1 cellular context compared by ENCODE assay signal in genomic region chr12:389138-390096, GRCh38.
TF ChIP-seq lines count a peak whose summit lies in the region.

Gene KDM5A (minus strand): TSS chr12:389320. CDS start chr12:389091, 229 bp downstream.

TF ChIP-seq in GM12878, 131 proteins besides CTCF, POLR2A, EP300 and RAD21 (continued from another document and continues in another):
- TF ChIP-seq, protein P1, sequence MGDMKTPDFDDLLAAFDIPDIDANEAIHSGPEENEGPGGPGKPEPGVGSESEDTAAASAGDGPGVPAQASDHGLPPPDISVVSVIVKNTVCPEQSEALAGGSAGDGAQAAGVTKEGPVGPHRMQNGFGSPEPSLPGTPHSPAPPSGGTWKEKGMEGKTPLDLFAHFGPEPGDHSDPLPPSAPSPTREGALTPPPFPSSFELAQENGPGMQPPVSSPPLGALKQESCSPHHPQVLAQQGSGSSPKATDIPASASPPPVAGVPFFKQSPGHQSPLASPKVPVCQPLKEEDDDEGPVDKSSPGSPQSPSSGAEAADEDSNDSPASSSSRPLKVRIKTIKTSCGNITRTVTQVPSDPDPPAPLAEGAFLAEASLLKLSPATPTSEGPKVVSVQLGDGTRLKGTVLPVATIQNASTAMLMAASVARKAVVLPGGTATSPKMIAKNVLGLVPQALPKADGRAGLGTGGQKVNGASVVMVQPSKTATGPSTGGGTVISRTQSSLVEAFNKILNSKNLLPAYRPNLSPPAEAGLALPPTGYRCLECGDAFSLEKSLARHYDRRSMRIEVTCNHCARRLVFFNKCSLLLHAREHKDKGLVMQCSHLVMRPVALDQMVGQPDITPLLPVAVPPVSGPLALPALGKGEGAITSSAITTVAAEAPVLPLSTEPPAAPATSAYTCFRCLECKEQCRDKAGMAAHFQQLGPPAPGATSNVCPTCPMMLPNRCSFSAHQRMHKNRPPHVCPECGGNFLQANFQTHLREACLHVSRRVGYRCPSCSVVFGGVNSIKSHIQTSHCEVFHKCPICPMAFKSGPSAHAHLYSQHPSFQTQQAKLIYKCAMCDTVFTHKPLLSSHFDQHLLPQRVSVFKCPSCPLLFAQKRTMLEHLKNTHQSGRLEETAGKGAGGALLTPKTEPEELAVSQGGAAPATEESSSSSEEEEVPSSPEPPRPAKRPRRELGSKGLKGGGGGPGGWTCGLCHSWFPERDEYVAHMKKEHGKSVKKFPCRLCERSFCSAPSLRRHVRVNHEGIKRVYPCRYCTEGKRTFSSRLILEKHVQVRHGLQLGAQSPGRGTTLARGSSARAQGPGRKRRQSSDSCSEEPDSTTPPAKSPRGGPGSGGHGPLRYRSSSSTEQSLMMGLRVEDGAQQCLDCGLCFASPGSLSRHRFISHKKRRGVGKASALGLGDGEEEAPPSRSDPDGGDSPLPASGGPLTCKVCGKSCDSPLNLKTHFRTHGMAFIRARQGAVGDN (IDR thresholded peaks at IDR 0.05) = 0 out of 2 replicates have a peak, but pooled peaks have one; percentile 17
- TF ChIP-seq TCF12 (IDR thresholded peaks at IDR 0.05; ENCODE audit: low read depth, low read length) (0 out of 2 replicates have a peak, but pooled peaks have one; percentile 37), ESRRA (IDR thresholded peaks at IDR 0.05; ENCODE audit: low read length) (peak; percentile 52; the same call in 1 of the 2 replicates), JUND (IDR thresholded peaks at IDR 0.05; ENCODE audit: low read depth, low read length) (0 out of 2 replicates have a peak, but pooled peaks have one; percentile 3), ETV6 (conservative IDR thresholded peaks at IDR 0.05 in 1 of 2, IDR thresholded peaks at IDR 0.05 in 1 of 2; ENCODE audit: borderline replicate concordance in 1 of 2, low read depth in 1 of 2) (peak in 1 of 2 experiments; percentile 87; a peak in 2 of 4 replicates), NFIC (IDR thresholded peaks at IDR 0.05; ENCODE audit: low read depth, low read length) (no peak), NFYA (IDR thresholded peaks at IDR 0.05; ENCODE audit: borderline replicate concordance, low read depth, low read length) (no peak), USF2 (IDR thresholded peaks at IDR 0.05; ENCODE audit: borderline replicate concordance, low read depth, low read length) (no peak), MEF2B (IDR thresholded peaks at IDR 0.05; ENCODE audit: partially characterized antibody, poor library complexity, severe bottlenecking) (peak; percentile 74), KAT2A (conservative IDR thresholded peaks at IDR 0.05; ENCODE audit: control insufficient read depth, low read depth, low read length) (no peak), SREBF1 (IDR thresholded peaks at IDR 0.05; ENCODE audit: low read length) (peak; percentile 65; the same call in 1 of the 2 replicates), SMAD1 (IDR thresholded peaks at IDR 0.05; ENCODE audit: low read depth, partially characterized antibody) (peak; percentile 43), MEF2A (IDR thresholded peaks at IDR 0.05; ENCODE audit: insufficient read depth, low read depth, low read length) (0 out of 2 replicates have a peak, but pooled peaks have one; percentile 1), SUZ12 (IDR thresholded peaks at IDR 0.05; ENCODE audit: unreplicated experiment) (no peak), REST (IDR thresholded peaks at IDR 0.05; ENCODE audit: low read depth, low read length) (no peak), MYC (IDR thresholded peaks at IDR 0.05; ENCODE audit: insufficient read depth, insufficient read length, insufficient replicate concordance, low read length, severe bottlenecking) (no peak), SPI1 (IDR thresholded peaks at IDR 0.05; ENCODE audit: borderline replicate concordance, insufficient read depth, low read depth, low read length) (no peak), NRF1 (conservative IDR thresholded peaks at IDR 0.05; ENCODE audit: low read depth, low read length) (no peak; the same call in 1 of the 2 replicates), RBBP5 (conservative IDR thresholded peaks at IDR 0.05) (no peak), NR2C1 (IDR thresholded peaks at IDR 0.05) (peak; percentile 99), POLR2AphosphoS2 (IDR thresholded peaks at IDR 0.05; ENCODE audit: low read depth, low read length) (peak; percentile 82), SRF (IDR thresholded peaks at IDR 0.05; ENCODE audit: low read depth in 2 of 2, low read length in 2 of 2) (peak in 1 of 2 experiments; percentile 87; a peak in 2 of 4 replicates), CREB1 (IDR thresholded peaks at IDR 0.05; ENCODE audit: low read depth) (peak; percentile 98), FOXM1 (IDR thresholded peaks at IDR 0.05; ENCODE audit: low read depth, low read length) (0 out of 2 replicates have a peak, but pooled peaks have one; percentile 15), GATAD2B (conservative IDR thresholded peaks at IDR 0.05; ENCODE audit: low read depth) (no peak; the same call in none of the 2 replicates), ZNF24 (IDR thresholded peaks at IDR 0.05) (no peak), TBL1XR1 (IDR thresholded peaks at IDR 0.05; ENCODE audit: low read depth, low read length) (peak; percentile 88; the same call in 1 of the 2 replicates), BCL11A (IDR thresholded peaks at IDR 0.05; ENCODE audit: low read depth, low read length) (peak; percentile 15; the same call in 1 of the 2 replicates), CEBPB (IDR thresholded peaks at IDR 0.05; ENCODE audit: borderline replicate concordance in 1 of 2, low read depth in 2 of 2, low read length in 2 of 2) (no peak), STAT3 (IDR thresholded peaks at IDR 0.05; ENCODE audit: low read depth, low read length) (no peak), EZH2 (IDR thresholded peaks at IDR 0.05; ENCODE audit: borderline replicate concordance, control insufficient read depth, low read depth, low read length) (no peak), POLR2AphosphoS5 (IDR thresholded peaks at IDR 0.05; ENCODE audit: low read length) (peak; percentile 92), POU2F2 (IDR thresholded peaks at IDR 0.05; ENCODE audit: borderline replicate concordance, low read depth, low read length) (peak; percentile 83), MTA3 (IDR thresholded peaks at IDR 0.05; ENCODE audit: borderline replicate concordance, low read length) (peak; percentile 81; the same call in 1 of the 2 replicates), BMI1 (IDR thresholded peaks at IDR 0.05; ENCODE audit: borderline replicate concordance) (no peak), USF1 (IDR thresholded peaks at IDR 0.05; ENCODE audit: borderline replicate concordance, extremely low read length, insufficient read depth, low read depth, low read length) (no peak), SMC3 (IDR thresholded peaks at IDR 0.05; ENCODE audit: borderline replicate concordance, low read length) (no peak), RELA (IDR thresholded peaks at IDR 0.05; ENCODE audit: borderline replicate concordance, partially characterized antibody) (peak; percentile 74), HSF1 (IDR thresholded peaks at IDR 0.05; ENCODE audit: low read depth, low read length) (0 out of 2 replicates have a peak, but pooled peaks have one; percentile 68), HDAC2 (IDR thresholded peaks at IDR 0.05) (no peak), NFXL1 (IDR thresholded peaks at IDR 0.05; ENCODE audit: borderline replicate concordance) (no peak), HDGF (IDR thresholded peaks at IDR 0.05) (no peak)
- TF ChIP-seq, protein P2, sequence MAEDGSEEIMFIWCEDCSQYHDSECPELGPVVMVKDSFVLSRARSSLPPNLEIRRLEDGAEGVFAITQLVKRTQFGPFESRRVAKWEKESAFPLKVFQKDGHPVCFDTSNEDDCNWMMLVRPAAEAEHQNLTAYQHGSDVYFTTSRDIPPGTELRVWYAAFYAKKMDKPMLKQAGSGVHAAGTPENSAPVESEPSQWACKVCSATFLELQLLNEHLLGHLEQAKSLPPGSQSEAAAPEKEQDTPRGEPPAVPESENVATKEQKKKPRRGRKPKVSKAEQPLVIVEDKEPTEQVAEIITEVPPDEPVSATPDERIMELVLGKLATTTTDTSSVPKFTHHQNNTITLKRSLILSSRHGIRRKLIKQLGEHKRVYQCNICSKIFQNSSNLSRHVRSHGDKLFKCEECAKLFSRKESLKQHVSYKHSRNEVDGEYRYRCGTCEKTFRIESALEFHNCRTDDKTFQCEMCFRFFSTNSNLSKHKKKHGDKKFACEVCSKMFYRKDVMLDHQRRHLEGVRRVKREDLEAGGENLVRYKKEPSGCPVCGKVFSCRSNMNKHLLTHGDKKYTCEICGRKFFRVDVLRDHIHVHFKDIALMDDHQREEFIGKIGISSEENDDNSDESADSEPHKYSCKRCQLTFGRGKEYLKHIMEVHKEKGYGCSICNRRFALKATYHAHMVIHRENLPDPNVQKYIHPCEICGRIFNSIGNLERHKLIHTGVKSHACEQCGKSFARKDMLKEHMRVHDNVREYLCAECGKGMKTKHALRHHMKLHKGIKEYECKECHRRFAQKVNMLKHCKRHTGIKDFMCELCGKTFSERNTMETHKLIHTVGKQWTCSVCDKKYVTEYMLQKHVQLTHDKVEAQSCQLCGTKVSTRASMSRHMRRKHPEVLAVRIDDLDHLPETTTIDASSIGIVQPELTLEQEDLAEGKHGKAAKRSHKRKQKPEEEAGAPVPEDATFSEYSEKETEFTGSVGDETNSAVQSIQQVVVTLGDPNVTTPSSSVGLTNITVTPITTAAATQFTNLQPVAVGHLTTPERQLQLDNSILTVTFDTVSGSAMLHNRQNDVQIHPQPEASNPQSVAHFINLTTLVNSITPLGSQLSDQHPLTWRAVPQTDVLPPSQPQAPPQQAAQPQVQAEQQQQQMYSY (CRISPR knock-in tag; IDR thresholded peaks at IDR 0.05) = no peak
- TF ChIP-seq, protein P3, sequence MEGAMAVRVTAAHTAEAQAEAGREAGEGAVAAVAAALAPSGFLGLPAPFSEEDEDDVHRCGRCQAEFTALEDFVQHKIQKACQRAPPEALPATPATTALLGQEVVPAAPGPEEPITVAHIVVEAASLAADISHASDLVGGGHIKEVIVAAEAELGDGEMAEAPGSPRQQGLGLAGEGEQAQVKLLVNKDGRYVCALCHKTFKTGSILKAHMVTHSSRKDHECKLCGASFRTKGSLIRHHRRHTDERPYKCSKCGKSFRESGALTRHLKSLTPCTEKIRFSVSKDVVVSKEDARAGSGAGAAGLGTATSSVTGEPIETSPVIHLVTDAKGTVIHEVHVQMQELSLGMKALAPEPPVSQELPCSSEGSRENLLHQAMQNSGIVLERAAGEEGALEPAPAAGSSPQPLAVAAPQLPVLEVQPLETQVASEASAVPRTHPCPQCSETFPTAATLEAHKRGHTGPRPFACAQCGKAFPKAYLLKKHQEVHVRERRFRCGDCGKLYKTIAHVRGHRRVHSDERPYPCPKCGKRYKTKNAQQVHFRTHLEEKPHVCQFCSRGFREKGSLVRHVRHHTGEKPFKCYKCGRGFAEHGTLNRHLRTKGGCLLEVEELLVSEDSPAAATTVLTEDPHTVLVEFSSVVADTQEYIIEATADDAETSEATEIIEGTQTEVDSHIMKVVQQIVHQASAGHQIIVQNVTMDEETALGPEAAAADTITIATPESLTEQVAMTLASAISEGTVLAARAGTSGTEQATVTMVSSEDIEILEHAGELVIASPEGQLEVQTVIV (IDR thresholded peaks at IDR 0.05; ENCODE audit: borderline replicate concordance, partially characterized antibody) = peak; percentile 74
- TF ChIP-seq, protein P4, sequence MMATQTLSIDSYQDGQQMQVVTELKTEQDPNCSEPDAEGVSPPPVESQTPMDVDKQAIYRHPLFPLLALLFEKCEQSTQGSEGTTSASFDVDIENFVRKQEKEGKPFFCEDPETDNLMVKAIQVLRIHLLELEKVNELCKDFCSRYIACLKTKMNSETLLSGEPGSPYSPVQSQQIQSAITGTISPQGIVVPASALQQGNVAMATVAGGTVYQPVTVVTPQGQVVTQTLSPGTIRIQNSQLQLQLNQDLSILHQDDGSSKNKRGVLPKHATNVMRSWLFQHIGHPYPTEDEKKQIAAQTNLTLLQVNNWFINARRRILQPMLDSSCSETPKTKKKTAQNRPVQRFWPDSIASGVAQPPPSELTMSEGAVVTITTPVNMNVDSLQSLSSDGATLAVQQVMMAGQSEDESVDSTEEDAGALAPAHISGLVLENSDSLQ (IDR thresholded peaks at IDR 0.05) = peak; percentile 35; the same call in 1 of the 2 replicates
